1 cellular context compared by ENCODE assay signal in the genomic region with DNA sequence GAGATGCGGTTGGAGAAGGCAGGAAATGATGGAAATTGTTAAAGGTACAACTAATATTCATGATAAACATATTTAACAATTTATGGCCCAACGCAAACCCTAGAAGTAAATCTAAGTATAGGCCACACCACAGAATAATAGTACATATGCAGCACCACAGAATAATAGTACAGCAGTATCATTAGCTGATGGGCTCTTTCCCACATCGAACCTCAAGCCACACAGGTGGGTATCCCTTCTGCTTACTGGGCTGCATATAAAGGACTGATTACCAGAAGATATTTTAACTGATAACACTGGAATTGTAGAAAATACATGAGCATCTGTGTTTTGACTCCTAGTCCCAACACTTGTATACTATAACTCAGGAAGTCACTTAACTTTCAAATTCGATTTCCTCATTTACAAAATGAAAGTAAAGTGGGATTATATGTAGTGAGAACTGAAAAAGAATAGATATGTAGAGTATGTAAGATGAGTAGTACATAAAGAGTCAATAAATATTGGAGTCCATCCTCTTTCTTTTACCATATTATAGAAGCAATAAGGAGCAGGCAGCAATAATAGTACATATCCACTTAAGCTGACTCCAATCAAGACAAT.
TF ChIP-seq lines count a peak whose summit lies in the region.

No MANE protein-coding gene starts in this region.

TF ChIP-seq in SK-N-SH, 30 proteins besides CTCF, POLR2A, EP300 and RAD21 (continued from another document):
- TF ChIP-seq, protein P1, sequence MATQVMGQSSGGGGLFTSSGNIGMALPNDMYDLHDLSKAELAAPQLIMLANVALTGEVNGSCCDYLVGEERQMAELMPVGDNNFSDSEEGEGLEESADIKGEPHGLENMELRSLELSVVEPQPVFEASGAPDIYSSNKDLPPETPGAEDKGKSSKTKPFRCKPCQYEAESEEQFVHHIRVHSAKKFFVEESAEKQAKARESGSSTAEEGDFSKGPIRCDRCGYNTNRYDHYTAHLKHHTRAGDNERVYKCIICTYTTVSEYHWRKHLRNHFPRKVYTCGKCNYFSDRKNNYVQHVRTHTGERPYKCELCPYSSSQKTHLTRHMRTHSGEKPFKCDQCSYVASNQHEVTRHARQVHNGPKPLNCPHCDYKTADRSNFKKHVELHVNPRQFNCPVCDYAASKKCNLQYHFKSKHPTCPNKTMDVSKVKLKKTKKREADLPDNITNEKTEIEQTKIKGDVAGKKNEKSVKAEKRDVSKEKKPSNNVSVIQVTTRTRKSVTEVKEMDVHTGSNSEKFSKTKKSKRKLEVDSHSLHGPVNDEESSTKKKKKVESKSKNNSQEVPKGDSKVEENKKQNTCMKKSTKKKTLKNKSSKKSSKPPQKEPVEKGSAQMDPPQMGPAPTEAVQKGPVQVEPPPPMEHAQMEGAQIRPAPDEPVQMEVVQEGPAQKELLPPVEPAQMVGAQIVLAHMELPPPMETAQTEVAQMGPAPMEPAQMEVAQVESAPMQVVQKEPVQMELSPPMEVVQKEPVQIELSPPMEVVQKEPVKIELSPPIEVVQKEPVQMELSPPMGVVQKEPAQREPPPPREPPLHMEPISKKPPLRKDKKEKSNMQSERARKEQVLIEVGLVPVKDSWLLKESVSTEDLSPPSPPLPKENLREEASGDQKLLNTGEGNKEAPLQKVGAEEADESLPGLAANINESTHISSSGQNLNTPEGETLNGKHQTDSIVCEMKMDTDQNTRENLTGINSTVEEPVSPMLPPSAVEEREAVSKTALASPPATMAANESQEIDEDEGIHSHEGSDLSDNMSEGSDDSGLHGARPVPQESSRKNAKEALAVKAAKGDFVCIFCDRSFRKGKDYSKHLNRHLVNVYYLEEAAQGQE (IDR thresholded peaks at IDR 0.05; ENCODE audit: low read depth, low read length) = no peak
- TF ChIP-seq RXRA (IDR thresholded peaks at IDR 0.05; ENCODE audit: borderline replicate concordance, low read depth) (no peak), JUND (IDR thresholded peaks at IDR 0.05) (no peak), TEAD4 (IDR thresholded peaks at IDR 0.05; ENCODE audit: borderline replicate concordance, insufficient read depth) (no peak), MEF2A (IDR thresholded peaks at IDR 0.05; ENCODE audit: borderline replicate concordance, low read depth) (no peak), TAF1 (IDR thresholded peaks at IDR 0.05; ENCODE audit: borderline replicate concordance, low read depth, low read length) (no peak), FOXJ3 (CRISPR knock-in tag; IDR thresholded peaks at IDR 0.05) (no peak), EZH2phosphoT487 (IDR thresholded peaks at IDR 0.05; ENCODE audit: borderline replicate concordance, low read depth) (no peak)
- TF ChIP-seq, protein P2, sequence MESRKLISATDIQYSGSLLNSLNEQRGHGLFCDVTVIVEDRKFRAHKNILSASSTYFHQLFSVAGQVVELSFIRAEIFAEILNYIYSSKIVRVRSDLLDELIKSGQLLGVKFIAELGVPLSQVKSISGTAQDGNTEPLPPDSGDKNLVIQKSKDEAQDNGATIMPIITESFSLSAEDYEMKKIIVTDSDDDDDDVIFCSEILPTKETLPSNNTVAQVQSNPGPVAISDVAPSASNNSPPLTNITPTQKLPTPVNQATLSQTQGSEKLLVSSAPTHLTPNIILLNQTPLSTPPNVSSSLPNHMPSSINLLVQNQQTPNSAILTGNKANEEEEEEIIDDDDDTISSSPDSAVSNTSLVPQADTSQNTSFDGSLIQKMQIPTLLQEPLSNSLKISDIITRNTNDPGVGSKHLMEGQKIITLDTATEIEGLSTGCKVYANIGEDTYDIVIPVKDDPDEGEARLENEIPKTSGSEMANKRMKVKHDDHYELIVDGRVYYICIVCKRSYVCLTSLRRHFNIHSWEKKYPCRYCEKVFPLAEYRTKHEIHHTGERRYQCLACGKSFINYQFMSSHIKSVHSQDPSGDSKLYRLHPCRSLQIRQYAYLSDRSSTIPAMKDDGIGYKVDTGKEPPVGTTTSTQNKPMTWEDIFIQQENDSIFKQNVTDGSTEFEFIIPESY (IDR thresholded peaks at IDR 0.05; ENCODE audit: borderline replicate concordance, low read depth) = no peak
